1 cellular context compared by ENCODE assay signal in the genomic region with DNA sequence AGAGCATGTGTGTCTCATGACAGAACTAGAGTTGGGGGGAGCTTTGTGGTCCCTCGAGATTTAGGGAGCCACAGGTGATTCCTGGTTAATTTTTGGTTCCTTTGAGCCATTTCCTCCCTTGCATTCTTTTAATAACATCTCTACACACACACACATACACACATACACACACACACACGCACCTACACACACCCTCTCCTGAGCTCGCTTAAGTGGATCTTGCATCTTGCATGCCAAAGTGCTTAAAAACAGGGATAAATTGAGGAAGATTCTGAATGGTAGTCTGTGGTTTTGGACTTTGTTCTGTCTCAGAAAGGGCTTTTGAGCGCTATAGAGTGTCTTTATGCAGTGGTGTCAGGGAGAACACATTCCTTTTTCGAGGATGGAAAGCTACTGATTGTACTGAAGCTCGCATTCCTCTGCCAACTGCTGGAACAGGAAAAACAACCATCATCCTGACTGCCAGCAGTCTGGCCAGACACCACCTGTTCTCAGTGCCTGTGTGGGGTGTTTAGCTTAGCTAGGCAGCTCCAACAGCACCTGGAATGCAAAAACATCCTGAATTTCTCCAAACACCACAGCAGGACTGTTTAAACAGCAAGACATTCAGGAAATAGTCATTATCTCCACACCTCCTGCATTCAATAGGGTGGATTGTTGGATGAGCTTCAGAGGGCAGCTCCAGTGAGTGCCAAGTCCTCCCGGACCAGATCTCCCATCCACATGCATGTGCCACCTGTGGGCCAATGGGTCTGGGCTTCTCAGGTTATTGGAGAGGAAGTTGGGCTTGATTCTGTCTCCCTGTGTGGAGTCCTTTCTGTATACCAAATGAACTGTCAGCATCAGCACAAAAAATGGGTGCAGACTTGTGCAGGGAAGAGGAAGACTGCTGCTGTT.
TF ChIP-seq lines count a peak whose summit lies in the region.

No MANE protein-coding gene starts in this region.

TF ChIP-seq in GM23338, 12 proteins besides CTCF, POLR2A, EP300 and RAD21 (continued from another document):
- TF ChIP-seq, protein P1, sequence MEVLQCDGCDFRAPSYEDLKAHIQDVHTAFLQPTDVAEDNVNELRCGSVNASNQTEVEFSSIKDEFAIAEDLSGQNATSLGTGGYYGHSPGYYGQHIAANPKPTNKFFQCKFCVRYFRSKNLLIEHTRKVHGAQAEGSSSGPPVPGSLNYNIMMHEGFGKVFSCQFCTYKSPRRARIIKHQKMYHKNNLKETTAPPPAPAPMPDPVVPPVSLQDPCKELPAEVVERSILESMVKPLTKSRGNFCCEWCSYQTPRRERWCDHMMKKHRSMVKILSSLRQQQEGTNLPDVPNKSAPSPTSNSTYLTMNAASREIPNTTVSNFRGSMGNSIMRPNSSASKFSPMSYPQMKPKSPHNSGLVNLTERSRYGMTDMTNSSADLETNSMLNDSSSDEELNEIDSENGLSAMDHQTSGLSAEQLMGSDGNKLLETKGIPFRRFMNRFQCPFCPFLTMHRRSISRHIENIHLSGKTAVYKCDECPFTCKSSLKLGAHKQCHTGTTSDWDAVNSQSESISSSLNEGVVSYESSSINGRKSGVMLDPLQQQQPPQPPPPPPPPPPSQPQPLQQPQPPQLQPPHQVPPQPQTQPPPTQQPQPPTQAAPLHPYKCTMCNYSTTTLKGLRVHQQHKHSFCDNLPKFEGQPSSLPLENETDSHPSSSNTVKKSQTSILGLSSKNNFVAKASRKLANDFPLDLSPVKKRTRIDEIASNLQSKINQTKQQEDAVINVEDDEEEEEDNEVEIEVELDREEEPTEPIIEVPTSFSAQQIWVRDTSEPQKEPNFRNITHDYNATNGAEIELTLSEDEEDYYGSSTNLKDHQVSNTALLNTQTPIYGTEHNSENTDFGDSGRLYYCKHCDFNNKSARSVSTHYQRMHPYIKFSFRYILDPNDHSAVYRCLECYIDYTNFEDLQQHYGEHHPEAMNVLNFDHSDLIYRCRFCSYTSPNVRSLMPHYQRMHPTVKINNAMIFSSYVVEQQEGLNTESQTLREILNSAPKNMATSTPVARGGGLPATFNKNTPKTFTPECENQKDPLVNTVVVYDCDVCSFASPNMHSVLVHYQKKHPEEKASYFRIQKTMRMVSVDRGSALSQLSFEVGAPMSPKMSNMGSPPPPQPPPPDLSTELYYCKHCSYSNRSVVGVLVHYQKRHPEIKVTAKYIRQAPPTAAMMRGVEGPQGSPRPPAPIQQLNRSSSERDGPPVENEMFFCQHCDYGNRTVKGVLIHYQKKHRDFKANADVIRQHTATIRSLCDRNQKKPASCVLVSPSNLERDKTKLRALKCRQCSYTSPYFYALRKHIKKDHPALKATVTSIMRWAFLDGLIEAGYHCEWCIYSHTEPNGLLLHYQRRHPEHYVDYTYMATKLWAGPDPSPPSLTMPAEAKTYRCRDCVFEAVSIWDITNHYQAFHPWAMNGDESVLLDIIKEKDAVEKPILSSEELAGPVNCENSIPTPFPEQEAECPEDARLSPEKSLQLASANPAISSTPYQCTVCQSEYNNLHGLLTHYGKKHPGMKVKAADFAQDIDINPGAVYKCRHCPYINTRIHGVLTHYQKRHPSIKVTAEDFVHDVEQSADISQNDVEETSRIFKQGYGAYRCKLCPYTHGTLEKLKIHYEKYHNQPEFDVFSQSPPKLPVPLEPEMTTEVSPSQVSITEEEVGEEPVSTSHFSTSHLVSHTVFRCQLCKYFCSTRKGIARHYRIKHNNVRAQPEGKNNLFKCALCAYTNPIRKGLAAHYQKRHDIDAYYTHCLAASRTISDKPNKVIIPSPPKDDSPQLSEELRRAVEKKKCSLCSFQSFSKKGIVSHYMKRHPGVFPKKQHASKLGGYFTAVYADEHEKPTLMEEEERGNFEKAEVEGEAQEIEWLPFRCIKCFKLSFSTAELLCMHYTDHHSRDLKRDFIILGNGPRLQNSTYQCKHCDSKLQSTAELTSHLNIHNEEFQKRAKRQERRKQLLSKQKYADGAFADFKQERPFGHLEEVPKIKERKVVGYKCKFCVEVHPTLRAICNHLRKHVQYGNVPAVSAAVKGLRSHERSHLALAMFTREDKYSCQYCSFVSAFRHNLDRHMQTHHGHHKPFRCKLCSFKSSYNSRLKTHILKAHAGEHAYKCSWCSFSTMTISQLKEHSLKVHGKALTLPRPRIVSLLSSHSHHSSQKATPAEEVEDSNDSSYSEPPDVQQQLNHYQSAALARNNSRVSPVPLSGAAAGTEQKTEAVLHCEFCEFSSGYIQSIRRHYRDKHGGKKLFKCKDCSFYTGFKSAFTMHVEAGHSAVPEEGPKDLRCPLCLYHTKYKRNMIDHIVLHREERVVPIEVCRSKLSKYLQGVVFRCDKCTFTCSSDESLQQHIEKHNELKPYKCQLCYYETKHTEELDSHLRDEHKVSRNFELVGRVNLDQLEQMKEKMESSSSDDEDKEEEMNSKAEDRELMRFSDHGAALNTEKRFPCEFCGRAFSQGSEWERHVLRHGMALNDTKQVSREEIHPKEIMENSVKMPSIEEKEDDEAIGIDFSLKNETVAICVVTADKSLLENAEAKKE (CRISPR knock-in tag; IDR thresholded peaks at IDR 0.05): 0 out of 2 replicates have a peak, but pooled peaks have one; percentile 49
- TF ChIP-seq EZH2 (IDR thresholded peaks at IDR 0.05; ENCODE audit: low read depth, unreplicated experiment): no peak
